Comparison of ENCODE assay signal across 7 cellular contexts in genomic region chr19:11370744-11371143, GRCh38. TPM values are rescaled to one million over a fixed set of nuclear protein-coding genes. Genes with fewer than 3 reads are reported as not detected.
"Had no signal": no experiment of that assay in that cellular context is flagged by ENCODE, and none has a peak within 500 bp of the region (broad histone marks: within the 10 kb centered on the region; RNA-seq: fewer than 3 reads in every experiment).

No MANE protein-coding gene starts in this region.

- DNase-seq: H9, HCEC 1CT, HFFc6 had no signal

- H3K27ac ChIP-seq: HL-60 had no signal

- H3K4me2 ChIP-seq: GM23338 had no signal

- H3K27ac Mint-ChIP-seq: GM23338, H9, HFFc6 had no signal

- H3K4me3 ChIP-seq: GM23338 had no signal

- H3K4me3 Mint-ChIP-seq: GM23338, H9, HFFc6, IgD-negative memory B cell had no signal

- H2AFZ ChIP-seq: GM23338 had no signal

- H3K9me3 Mint-ChIP-seq: GM23338, H9, HFFc6 had no signal

- H3K27me3 Mint-ChIP-seq: IgD-negative memory B cell had no signal

RNA-seq across cellular contexts. Expression of gene CCDC159, which starts 24.4 kb away (rescaled TPM):
- total RNA-seq: HT1080 had no signal
